Comparison of ENCODE assay signal across 13 cellular contexts in genomic region chr22:43288807-43289417, GRCh38. TPM values are rescaled to one million over a fixed set of nuclear protein-coding genes. Genes with fewer than 3 reads are reported as not detected.
A peak's percentile ranks its signal among the peaks of the same experiment; 100 is the strongest.
DNase-seq lines count a peak whose midpoint lies in the region; ATAC-seq, FAIRE-seq and TF ChIP-seq lines count a peak whose summit lies in the region.
"Had no signal": no experiment of that assay in that cellular context is flagged by ENCODE, and none has a peak within 500 bp of the region (broad histone marks: within the 10 kb centered on the region; RNA-seq: fewer than 3 reads in every experiment).

No MANE protein-coding gene starts in this region.

- H3K4me3 ChIP-seq in H7 (ENCODE audit: insufficient read depth, low read depth, low read length) (no peak overlapping the region), keratinocyte (ENCODE audit: control insufficient read depth in 2 of 3, extremely low read depth in 1 of 3, insufficient read depth in 2 of 3, low read depth in 1 of 3, low read length in 3 of 3) (no peak overlapping the region), spleen (peak overlapping the region in 2 of 8 donors; percentile 10 to 51)

- H3K36me3 ChIP-seq in H7 (replicated peaks; ENCODE audit: control insufficient read depth, insufficient read depth, low read length) (no peaks in the 10 kb centered on the region), keratinocyte (ENCODE audit: control insufficient read depth in 2 of 2, extremely low read depth in 1 of 2, insufficient read depth in 2 of 2, low read length in 2 of 2) (no peaks in the 10 kb centered on the region), spleen (no peaks in the 10 kb centered on the region)

- H3K9me1 ChIP-seq in keratinocyte (ENCODE audit: control insufficient read depth, extremely low read depth, insufficient read depth, low read length) = no peaks in the 10 kb centered on the region

- TF ChIP-seq CTCF in keratinocyte (optimal IDR thresholded peaks at IDR 0.05 in 1 of 3, IDR thresholded peaks at IDR 0.05 in 1 of 3, conservative IDR thresholded peaks at IDR 0.05 in 1 of 3; ENCODE audit: extremely low read depth in 1 of 3, insufficient read depth in 2 of 3, low read length in 3 of 3) (no peak), spleen (IDR thresholded peaks at IDR 0.05 in 8 of 11, conservative IDR thresholded peaks at IDR 0.05 in 3 of 11) (no peak)

- H3K9me3 ChIP-seq in T-helper 17 cell (ENCODE audit: control insufficient read depth, low read length, poor library complexity, severe bottlenecking) (no peaks in the 10 kb centered on the region), keratinocyte (ENCODE audit: control insufficient read depth, low read depth, low read length) (no peaks in the 10 kb centered on the region), spleen (no peaks in the 10 kb centered on the region)

- no peaks in the 10 kb centered on the region for H3K27me3 Mint-ChIP-seq in T-helper 17 cell
- H3K27me3 Mint-ChIP-seq: stimulated activated naive CD8-positive, alpha-beta T cell treated with anti-CD3 and anti-CD28 coated beads, Interleukin-15, Interleukin-2, amounts not matched to agents 100 ng/mL and 50 ng/mL, for 24 hours had no signal

- peak; percentile 74 for DNase-seq in H7
- no peak for DNase-seq in T-helper 17 cell
- DNase-seq in keratinocyte (ENCODE audit: low read depth, low spot score) = no peak
- DNase-seq in spleen = no peak
- no peak for DNase-seq in SIG-M5 (lab: John Stamatoyannopoulos, UW)
- DNase-seq: activated CD8-positive, alpha-beta memory T cell treated with anti-CD3 and anti-CD28 coated beads, Interleukin-2, amount 50 U/mL, for 48 hours; NCI-H1417; NCI-H510A treated with DMSO at 0.1 percent for 48 hours; stimulated activated CD4-positive, alpha-beta T cell treated with anti-CD3 and anti-CD28 coated beads, Interleukin-4, amount 100 ng/mL, for 1 hour had no signal

- no peak overlapping the region for H3K27ac Mint-ChIP-seq in T-helper 17 cell
- H3K27ac Mint-ChIP-seq: stimulated activated naive CD8-positive, alpha-beta T cell treated with anti-CD3 and anti-CD28 coated beads, Interleukin-15, Interleukin-2, amounts not matched to agents 100 ng/mL and 50 ng/mL, for 24 hours had no signal

- H3K27ac ChIP-seq in keratinocyte (ENCODE audit: control insufficient read depth, insufficient read depth, low read length) = no peak overlapping the region
- peak overlapping the region in 6 of 8 donors; percentile 48 to 69 (median 60) for H3K27ac ChIP-seq in spleen

- peak overlapping the region; percentile 27 for H3K4me2 ChIP-seq in keratinocyte (ENCODE audit: control insufficient read depth, extremely low read depth, insufficient read depth, low read depth, low read length)

- peak overlapping the region; percentile 12 for H3K4me3 Mint-ChIP-seq in T-helper 17 cell
- H3K4me3 Mint-ChIP-seq: stimulated activated naive CD8-positive, alpha-beta T cell treated with anti-CD3 and anti-CD28 coated beads, Interleukin-15, Interleukin-2, amounts not matched to agents 100 ng/mL and 50 ng/mL, for 24 hours had no signal

- no peak for FAIRE-seq in keratinocyte (lab: Jason Lieb, UNC)
- FAIRE-seq: TTC549 had no signal

- dilution Hi-C loops in keratinocyte (cut with MboI; ENCODE audit: extremely low pct_ligation_motif_present, low sequenced_read_pairs) = no loop called here

- no peaks in the 10 kb centered on the region for H3K79me2 ChIP-seq in keratinocyte (ENCODE audit: control insufficient read depth, insufficient read depth, low read length)

- no peaks in the 10 kb centered on the region for H3K4me1 Mint-ChIP-seq in T-helper 17 cell

- no peak overlapping the region for H3K9ac ChIP-seq in keratinocyte (ENCODE audit: control insufficient read depth, extremely low read depth, insufficient read depth, low read length)

- H2AFZ ChIP-seq in keratinocyte (ENCODE audit: control insufficient read depth, low read length) = no peak overlapping the region

- WGBS in spleen, 5 donors = 77 to 84% (median 80%) methylated on average over 10 to 12 of the region's 12 CpGs

- no peaks in the 10 kb centered on the region for H4K20me1 ChIP-seq in keratinocyte (ENCODE audit: control insufficient read depth, extremely low read depth, insufficient read depth, low read length)

- intact Hi-C loops in spleen (cut with DNase I; ENCODE audit: low total_unique reads) = no loop called here

- no peak for TF ChIP-seq POLR2A in spleen (IDR thresholded peaks at IDR 0.05)

- H3K27me3 ChIP-seq in H7 (ENCODE audit: control insufficient read depth, insufficient read depth, low read length) = no peaks in the 10 kb centered on the region
- H3K27me3 ChIP-seq in keratinocyte (ENCODE audit: control insufficient read depth, extremely low read depth, insufficient read depth, low read length) = peaks cover 13% of the 10 kb centered on the region
- no peaks in the 10 kb centered on the region for H3K27me3 ChIP-seq in spleen (replicated peaks in 1 of 7)

- no peaks in the 10 kb centered on the region for H3K36me3 Mint-ChIP-seq in T-helper 17 cell (ENCODE audit: low read depth)

- ATAC-seq in T-helper 17 cell = no peak
- ATAC-seq in HG03095 (IDR thresholded peaks at IDR 0.05; ENCODE audit: unreplicated experiment) = no peak
- ATAC-seq in GM19452 (IDR thresholded peaks at IDR 0.05; ENCODE audit: unreplicated experiment) = no peak

- H3K4me1 ChIP-seq in keratinocyte (ENCODE audit: control insufficient read depth, extremely low read depth, insufficient read depth, low read length) (no peaks in the 10 kb centered on the region), spleen (peaks cover 13 to 49% (median 25%) of the 10 kb centered on the region in 6 donors)

RNA-seq across cellular contexts. Expression of gene SCUBE1, which starts 54.3 kb away (rescaled TPM):
- 0.45 and 0.89 TPM in 2 replicates for total RNA-seq in H7 (2014; rRNA removed; shearing (Covaris generic))
- total RNA-seq in T-helper 17 cell (not detected), spleen (10 to 100 TPM; 12.5 to 43.5 (median 20.3) TPM)
- polyA plus RNA-seq in keratinocyte (not detected in 3 replicates), spleen (1 to 10 TPM in 2 of 3 donors, under 1 TPM in 1; 0.46 to 3.0 (median 2.0) TPM)
- polyA plus RNA-seq in keratinocyte (2011; ENCODE audit: low read depth) = not detected
- not detected in 2 replicates for polyA plus RNA-seq in keratinocyte (2011; cell fraction: cytosol; rRNA removed)
- not detected in 2 replicates for polyA plus RNA-seq in keratinocyte (2011; cell fraction: nucleus; rRNA removed)
- not detected in 2 replicates for polyA plus RNA-seq in keratinocyte (2012; ENCODE audit: low replicate concordance)
- polyA minus RNA-seq in keratinocyte = not detected in 3 replicates
- not detected for polyA minus RNA-seq in keratinocyte (2011; cell fraction: cytosol; rRNA and poly(A)+ RNA removed)
- not detected in 2 replicates for polyA minus RNA-seq in keratinocyte (2011; cell fraction: nucleus; rRNA and poly(A)+ RNA removed)
